ENCODE assay signal across 2 cellular contexts in genomic region chr18:80257579-80258543, GRCh38.
TF ChIP-seq lines count a peak whose summit lies in the region.

No MANE protein-coding gene starts in this region.

TF ChIP-seq in HEK293, 187 proteins besides CTCF, POLR2A, EP300 and RAD21:
- 0 out of 2 replicates have a peak, but pooled peaks have one; percentile 13 for TF ChIP-seq PRDM1 (tag by site-specific recombination; IDR thresholded peaks at IDR 0.05)
- peak; percentile 45 for TF ChIP-seq KLF1 (tag by site-specific recombination; IDR thresholded peaks at IDR 0.05)
- peak; percentile 64 for TF ChIP-seq ZNF654 (tag by site-specific recombination; IDR thresholded peaks at IDR 0.05; ENCODE audit: low read depth)
- TF ChIP-seq ZNF394 (tag by site-specific recombination; IDR thresholded peaks at IDR 0.05; ENCODE audit: borderline replicate concordance), result 0 out of 2 replicates have a peak, but pooled peaks have one; percentile 15
- peak; percentile 57; the same call in 1 of the 2 replicates for TF ChIP-seq ZSCAN30 (tag by site-specific recombination; IDR thresholded peaks at IDR 0.05)
- 0 out of 2 replicates have a peak, but pooled peaks have one; percentile 16 for TF ChIP-seq ZBTB8A (tag by site-specific recombination; IDR thresholded peaks at IDR 0.05)
- 0 out of 2 replicates have a peak, but pooled peaks have one; percentile 22 for TF ChIP-seq ZNF660 (tag by site-specific recombination; IDR thresholded peaks at IDR 0.05)

TF ChIP-seq in H1, 55 proteins besides CTCF, POLR2A, EP300 and RAD21:
- peak; percentile 79 for TF ChIP-seq JUND (IDR thresholded peaks at IDR 0.05; ENCODE audit: low read length)
- TF ChIP-seq GABPA (IDR thresholded peaks at IDR 0.05; ENCODE audit: borderline replicate concordance, insufficient read depth, low read length), result peak; percentile 18; the same call in 1 of the 2 replicates
- TF ChIP-seq ATF2 (IDR thresholded peaks at IDR 0.05; ENCODE audit: low read length), result peak; percentile 82; the same call in 1 of the 2 replicates
- 0 out of 2 replicates have a peak, but pooled peaks have one; percentile 33 for TF ChIP-seq CEBPB (IDR thresholded peaks at IDR 0.05; ENCODE audit: low read depth, low read length)
- peak; percentile 69 for TF ChIP-seq YY1 (IDR thresholded peaks at IDR 0.05; ENCODE audit: low read depth, low read length)
- TF ChIP-seq EGR1 (IDR thresholded peaks at IDR 0.05; ENCODE audit: borderline replicate concordance, low read depth, low read length), result 0 out of 2 replicates have a peak, but pooled peaks have one; percentile 12
